ENCODE assay signal across 1 cellular context in genomic region chr16:74700206-74701040, GRCh38.
A peak's percentile ranks its signal among the peaks of the same experiment; 100 is the strongest.
TF ChIP-seq lines count a peak whose summit lies in the region.

Gene MLKL (minus strand): TSS chr16:74700862. CDS start chr16:74695757, 5,105 bp downstream.

TF ChIP-seq in HepG2, 621 proteins besides CTCF, POLR2A, EP300 and RAD21 (continued from another document):
- TF ChIP-seq ZNF512B (CRISPR knock-in tag; IDR thresholded peaks at IDR 0.05; ENCODE audit: borderline replicate concordance) = peak; percentile 87
- no peak; the same call in 1 of the 2 replicates for TF ChIP-seq ZNF780A (CRISPR knock-in tag; IDR thresholded peaks at IDR 0.05)
- TF ChIP-seq ZNF18 (CRISPR knock-in tag; IDR thresholded peaks at IDR 0.05; ENCODE audit: insufficient replicate concordance) = no peak
- no peak for TF ChIP-seq HHEX (CRISPR knock-in tag; IDR thresholded peaks at IDR 0.05)
- peak; percentile 76; the same call in 1 of the 2 replicates for TF ChIP-seq SMAD1 (CRISPR knock-in tag; IDR thresholded peaks at IDR 0.05; ENCODE audit: borderline replicate concordance, low read depth)
- TF ChIP-seq HDAC6 (IDR thresholded peaks at IDR 0.05; ENCODE audit: low read depth, low read length) = no peak
- peak; percentile 12; the same call in 1 of the 2 replicates for TF ChIP-seq CBFB (CRISPR knock-in tag; IDR thresholded peaks at IDR 0.05)
- TF ChIP-seq ZNF275 (CRISPR knock-in tag; IDR thresholded peaks at IDR 0.05; ENCODE audit: borderline replicate concordance) = peak; percentile 33; the same call in 1 of the 2 replicates
- TF ChIP-seq RBAK (CRISPR knock-in tag; IDR thresholded peaks at IDR 0.05) = no peak
- no peak for TF ChIP-seq CSRNP2 (CRISPR knock-in tag; conservative IDR thresholded peaks at IDR 0.05; ENCODE audit: low read depth)
- TF ChIP-seq ARID3A (IDR thresholded peaks at IDR 0.05; ENCODE audit: low read depth, low read length) = no peak
- peak; percentile 71 for TF ChIP-seq KAT8 (CRISPR knock-in tag; IDR thresholded peaks at IDR 0.05)
- TF ChIP-seq ZHX1 (CRISPR knock-in tag; IDR thresholded peaks at IDR 0.05; ENCODE audit: low read depth) = peak; percentile 42; the same call in 1 of the 2 replicates
- no peak for TF ChIP-seq ZNF207 (IDR thresholded peaks at IDR 0.05; ENCODE audit: borderline replicate concordance)
- TF ChIP-seq MXD3 (CRISPR knock-in tag; IDR thresholded peaks at IDR 0.05) = peak; percentile 92
- no peak for TF ChIP-seq ZNF138 (CRISPR knock-in tag; IDR thresholded peaks at IDR 0.05; ENCODE audit: low read depth)
- TF ChIP-seq ZNF503 (CRISPR knock-in tag; IDR thresholded peaks at IDR 0.05) = no peak
- no peak for TF ChIP-seq NFIC (IDR thresholded peaks at IDR 0.05; ENCODE audit: low read length)
- TF ChIP-seq SIX4 (CRISPR knock-in tag; IDR thresholded peaks at IDR 0.05) = no peak; the same call in 1 of the 2 replicates
- TF ChIP-seq ONECUT2 (CRISPR knock-in tag; IDR thresholded peaks at IDR 0.05) = peak; percentile 40; the same call in 1 of the 2 replicates
- TF ChIP-seq TSC22D2 (CRISPR knock-in tag; IDR thresholded peaks at IDR 0.05; ENCODE audit: borderline replicate concordance) = peak; percentile 82
- TF ChIP-seq RARA (CRISPR knock-in tag; IDR thresholded peaks at IDR 0.05) = no peak; the same call in 1 of the 2 replicates
- TF ChIP-seq REST (IDR thresholded peaks at IDR 0.05; ENCODE audit: borderline replicate concordance in 1 of 2, low read depth in 1 of 2, low read length in 2 of 2) = no peak; a peak in 1 of 4 replicates
